Comparison of ENCODE assay signal across 8 cellular contexts in the genomic region with DNA sequence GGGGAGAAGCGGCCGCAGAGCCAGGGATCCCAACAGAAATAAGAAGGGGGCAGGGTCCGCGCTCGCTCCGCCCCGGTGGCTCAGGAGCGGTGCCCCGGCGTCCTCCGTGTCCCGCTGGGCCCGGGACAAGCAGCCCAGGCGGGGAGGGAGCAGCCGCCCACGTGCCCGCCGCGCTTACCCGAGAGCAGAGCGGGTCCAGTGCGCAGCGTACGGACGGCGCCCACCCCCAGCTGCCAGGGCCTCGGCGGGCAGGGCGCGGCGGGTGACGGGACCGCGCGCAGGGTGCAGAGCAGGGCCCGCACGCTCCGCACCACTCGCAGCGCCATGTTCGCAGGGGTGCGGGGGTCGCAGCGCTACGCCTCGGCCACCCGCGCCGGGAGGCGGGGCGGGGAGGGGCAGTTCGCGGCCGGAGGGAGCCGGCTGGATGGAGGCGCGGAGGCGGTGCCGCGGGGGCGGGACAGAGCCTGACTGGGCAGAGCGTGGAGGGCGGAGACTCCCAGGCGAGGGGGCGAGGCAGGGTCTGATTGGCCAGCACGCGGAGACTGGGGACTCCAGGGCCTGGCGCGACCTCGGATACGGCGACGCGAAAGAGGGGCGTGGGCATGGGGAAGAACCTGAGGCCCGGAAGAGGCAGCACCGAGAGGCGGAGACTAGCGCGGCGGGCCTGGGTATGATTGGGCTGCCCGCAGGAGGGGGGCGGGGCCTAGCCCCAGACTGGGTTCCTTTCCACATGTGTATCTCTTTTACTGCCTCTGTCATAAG. TPM values are rescaled to one million over a fixed set of nuclear protein-coding genes. Genes with fewer than 3 reads are reported as not detected.
DNase-seq lines count a peak whose midpoint lies in the region; ATAC-seq lines count a peak whose summit lies in the region.

A gene (minus strand): TSS at position 443 of the 762 bp plus-strand sequence. CDS start 117 bp downstream, at position 326.

- H3K9me2 ChIP-seq in Karpas-422 (replicated peaks; ENCODE audit: insufficient read depth, low read length) = no peaks in the 10 kb centered on the region; the same call in 1 of the 2 replicates

- H3K4me3 ChIP-seq in Karpas-422 (ENCODE audit: low read length) = peak within 1 kb of the TSS; percentile 99

- peaks cover 50% of the 10 kb centered on the region for H3K79me2 ChIP-seq in Karpas-422 (ENCODE audit: low read length)

- peak within 1 kb of the TSS; percentile 71 for H3K27ac ChIP-seq in Karpas-422 (ENCODE audit: low read length)

- no peaks in the 10 kb centered on the region for H3K27me3 Mint-ChIP-seq in naive B cell
- H3K27me3 Mint-ChIP-seq in stimulated activated memory B cell treated with anti-CD40 and anti-IgM and Interleukin-4, amounts not matched to agents 10 μg/mL and 1 μg/mL and 100 μg/mL, for 72 hours = no peaks in the 10 kb centered on the region

- peak within 1 kb of the TSS in 4 of 6 donors; percentile 16 to 82 (median 52) for H3K27ac Mint-ChIP-seq in naive B cell
- H3K27ac Mint-ChIP-seq in stimulated activated memory B cell treated with anti-CD40 and anti-IgM and Interleukin-4, amounts not matched to agents 10 μg/mL and 1 μg/mL and 100 μg/mL, for 72 hours = peak within 1 kb of the TSS; percentile 60

- peaks cover 9 to 18% (median 15%) of the 10 kb centered on the region in 3 donors for H3K4me1 Mint-ChIP-seq in naive B cell
- H3K4me1 Mint-ChIP-seq in stimulated activated memory B cell treated with anti-CD40 and anti-IgM and Interleukin-4, amounts not matched to agents 10 μg/mL and 1 μg/mL and 100 μg/mL, for 72 hours = peaks cover 17% of the 10 kb centered on the region

- H3K36me3 Mint-ChIP-seq in naive B cell = no peaks in the 10 kb centered on the region
- H3K36me3 Mint-ChIP-seq in stimulated activated memory B cell treated with anti-CD40 and anti-IgM and Interleukin-4, amounts not matched to agents 10 μg/mL and 1 μg/mL and 100 μg/mL, for 72 hours = no peaks in the 10 kb centered on the region

- peak; percentile 98 for ATAC-seq in GM21825 (IDR thresholded peaks at IDR 0.05; ENCODE audit: unreplicated experiment)
- peak; percentile 96 for ATAC-seq in naive B cell (ENCODE audit: low read depth in 2 of 2)
- ATAC-seq in stimulated activated memory B cell treated with anti-CD40 and anti-IgM and Interleukin-4, amounts not matched to agents 10 μg/mL and 1 μg/mL and 100 μg/mL, for 72 hours = peak; percentile 100

- H3K9me3 Mint-ChIP-seq in naive B cell = peaks cover 0 to 5% (median 0%) of the 10 kb centered on the region in 7 donors
- H3K9me3 Mint-ChIP-seq in stimulated activated memory B cell treated with anti-CD40 and anti-IgM and Interleukin-4, amounts not matched to agents 10 μg/mL and 1 μg/mL and 100 μg/mL, for 72 hours = peaks cover 3% of the 10 kb centered on the region

- peak within 1 kb of the TSS; percentile 93 for H2AFZ ChIP-seq in Karpas-422 (ENCODE audit: low read length)

- peaks cover 36% of the 10 kb centered on the region for H3K4me1 ChIP-seq in Karpas-422 (ENCODE audit: low read length)

- H3K27me3 ChIP-seq in Karpas-422 (ENCODE audit: low read length) = no peaks in the 10 kb centered on the region

- H3K4me3 Mint-ChIP-seq in naive B cell = peak within 1 kb of the TSS; percentile 75 to 91 (median 86)
- H3K4me3 Mint-ChIP-seq in stimulated activated memory B cell treated with anti-CD40 and anti-IgM and Interleukin-4, amounts not matched to agents 10 μg/mL and 1 μg/mL and 100 μg/mL, for 72 hours = peak within 1 kb of the TSS; percentile 71

- peaks cover 6% of the 10 kb centered on the region; the same call in 1 of the 2 replicates for H4K20me1 ChIP-seq in Karpas-422 (ENCODE audit: insufficient read depth, low read depth, low read length)

- DNase-seq in DMS79 (lab: John Stamatoyannopoulos, UW) = peak; percentile 74
- peak; percentile 99 for DNase-seq in Karpas-422
- DNase-seq in RKO (ENCODE audit: low spot score) = peak; percentile 92
- DNase-seq in activated T-helper 1 cell treated with anti-CD3 and anti-CD28 coated beads, Interleukin-2, amount 50 U/mL, for 16 hours (ENCODE audit: low read depth in 1 of 2, low spot score in 1 of 2) = peak; percentile 96 to 98
- DNase-seq in fibroblast of gingiva (ENCODE audit: low read depth) = peak; percentile 99
- peak; percentile 99 for DNase-seq in naive B cell

- peak within 1 kb of the TSS; percentile 99 for H3K9ac ChIP-seq in Karpas-422 (ENCODE audit: low read length)

- H3K9me3 ChIP-seq in Karpas-422 (ENCODE audit: low read length) = no peaks in the 10 kb centered on the region

- H3K4me2 ChIP-seq in Karpas-422 (ENCODE audit: low read depth, low read length, poor library complexity, severe bottlenecking) = peak within 1 kb of the TSS; percentile 83

- peaks cover 2% of the 10 kb centered on the region; the same call in 1 of the 2 replicates for H3K36me3 ChIP-seq in Karpas-422 (ENCODE audit: insufficient read depth, low read length)

RNA-seq across cellular contexts. Expression of the gene that starts here (rescaled TPM):
- total RNA-seq in Karpas-422 (2014; rRNA removed; shearing (Covaris generic); ENCODE audit: low replicate concordance) = 39.1 and 49.2 TPM in 2 replicates
- 10 to 100 TPM in 1 of 6 donors, 1 to 10 TPM in 5; 3.7 to 12.7 (median 6.2) TPM for polyA plus RNA-seq in naive B cell (ENCODE audit: low read depth in 6 of 6)

Comparison
In these comparisons a context has a peak if more than half of its experiments do, and no peak if none do; other contexts are left out.
1. Peak in every context shown above with its lines: DNase-seq, ATAC-seq, H3K4me3 ChIP-seq and H3K27ac ChIP-seq.